In genomic region chr13:43434185-43434584, GRCh38 we compare ENCODE assay signal across 19 cellular contexts.
DNase-seq lines count a peak whose midpoint lies in the region; ATAC-seq and TF ChIP-seq lines count a peak whose summit lies in the region.
"Had no signal": no experiment of that assay in that cellular context is flagged by ENCODE, and none has a peak within 500 bp of the region (broad histone marks: within the 10 kb centered on the region; RNA-seq: fewer than 3 reads in every experiment).

No MANE protein-coding gene starts in this region.

- intact Hi-C loops in PC-3 (cut with micrococcal nuclease) (loop anchor here (10.0 kb wide), 1 partner anchor 91 kb away; no protein-coding TSS in a partner anchor), heart right ventricle (cut with DNase I) (no loop called here), gastrocnemius medialis (cut with DNase I; ENCODE audit: low total_unique reads) (loop anchor here (5.0 to 10.0 kb wide), 3 partner anchors 129 to 351 kb away; partner anchors contain the start of gene ENOX1)

- no peak overlapping the region for H3K4me3 ChIP-seq in PC-3 (ENCODE audit: low read length)
- no peak overlapping the region for H3K4me3 ChIP-seq in heart right ventricle
- H3K4me3 ChIP-seq in gastrocnemius medialis = no peak overlapping the region
- H3K4me3 ChIP-seq: A549, GM12878, HAP-1, SK-N-MC had no signal

- H3K36me3 ChIP-seq in PC-3 (ENCODE audit: low read depth, low read length) (no peaks in the 10 kb centered on the region), heart right ventricle (no peaks in the 10 kb centered on the region), gastrocnemius medialis (no peaks in the 10 kb centered on the region)
- H3K36me3 ChIP-seq: HAP-1 had no signal

- CTCF ChIA-PET in PC-3 (lab: Charles Lee) = interaction anchor here (0.6 kb wide), 1 partner anchor 34 kb away, joined by 5 read pairs; no protein-coding TSS in a partner anchor

- no peak for TF ChIP-seq POLR2A in gastrocnemius medialis (IDR thresholded peaks at IDR 0.05)

- in situ Hi-C loops in gastrocnemius medialis (cut with MboI; ENCODE audit: low sequenced_read_pairs in 4 of 4) = loop anchor here in 1 of 4 donors (10.0 kb wide), 1 partner anchor 99 kb away; no protein-coding TSS in a partner anchor

- H3K27ac ChIP-seq in PC-3 (ENCODE audit: low read length) (peak overlapping the region; percentile 8; the same call in 1 of the 2 replicates), heart right ventricle (peak overlapping the region in 4 of 10 donors; percentile 3 to 33 (median 21)), gastrocnemius medialis (peak overlapping the region; percentile 69 to 83 (median 79))
- H3K27ac ChIP-seq: A549, SK-N-MC had no signal

- no peaks in the 10 kb centered on the region for H3K9me2 ChIP-seq in PC-3 (replicated peaks; ENCODE audit: low read length)

- no peak for TF ChIP-seq CTCF in PC-3 (conservative IDR thresholded peaks at IDR 0.05; ENCODE audit: low read depth, low read length)
- no peak for TF ChIP-seq CTCF in heart right ventricle (IDR thresholded peaks at IDR 0.05)
- TF ChIP-seq CTCF in gastrocnemius medialis (IDR thresholded peaks at IDR 0.05 in 4 of 5, conservative IDR thresholded peaks at IDR 0.05 in 1 of 5) = no peak

- H3K9me3 ChIP-seq in PC-3 (ENCODE audit: low read length) (no peaks in the 10 kb centered on the region), heart right ventricle (no peaks in the 10 kb centered on the region), gastrocnemius medialis (no peaks in the 10 kb centered on the region)
- H3K9me3 ChIP-seq: A549, HAP-1 had no signal

- no peaks in the 10 kb centered on the region for H4K20me1 ChIP-seq in PC-3 (ENCODE audit: low read length)

- H3K4me2 ChIP-seq in PC-3 (ENCODE audit: low read length) = no peak overlapping the region
- H3K4me2 ChIP-seq: A549 had no signal

- DNase-seq in CD1c-positive myeloid dendritic cell (ENCODE audit: extremely low spot score) (peak; percentile 35), PC-3 (no peak), heart right ventricle (peak in 1 of 2 donors; percentile 13), gastrocnemius medialis (peak; percentile 17 to 64)
- DNase-seq in stimulated activated naive CD8-positive, alpha-beta T cell treated with anti-CD3 and anti-CD28 coated beads, Interleukin-15, Interleukin-2, amounts not matched to agents 100 U/mL and 50 U/mL, for 24 hours = no peak
- DNase-seq: DMS79 treated with DMSO at 0.1 percent for 48 hours, KG1, MV-4-11, NCI-H1105 treated with DMSO at 0.1 percent for 48 hours, NCI-H2081, NCI-H446, NCI-H526, SHP77 had no signal

- H3K27me3 ChIP-seq in PC-3 (ENCODE audit: low read length) = no peaks in the 10 kb centered on the region
- H3K27me3 ChIP-seq in heart right ventricle = no peaks in the 10 kb centered on the region
- H3K27me3 ChIP-seq in gastrocnemius medialis = no peaks in the 10 kb centered on the region

- no peak overlapping the region for H2AFZ ChIP-seq in PC-3 (ENCODE audit: low read length)

- H3K4me1 ChIP-seq in PC-3 (ENCODE audit: insufficient read depth, low read length) = peaks cover 12% of the 10 kb centered on the region
- H3K4me1 ChIP-seq in heart right ventricle = peaks cover 0 to 28% (median 9%) of the 10 kb centered on the region in 9 donors
- H3K4me1 ChIP-seq in gastrocnemius medialis = peaks cover 36% of the 10 kb centered on the region in 2 donors
- H3K4me1 ChIP-seq: A549, HAP-1 had no signal

- no peaks in the 10 kb centered on the region for H3F3A ChIP-seq in PC-3 (ENCODE audit: low read length, unreplicated experiment)

- ATAC-seq in PC-3 (no peak), heart right ventricle (peak; percentile 44 to 82 (median 71)), gastrocnemius medialis (peak; percentile 32 to 61), HG03039 (IDR thresholded peaks at IDR 0.05; ENCODE audit: unreplicated experiment) (no peak), GM21515 (IDR thresholded peaks at IDR 0.05; ENCODE audit: unreplicated experiment) (no peak)
- ATAC-seq in stimulated activated naive CD8-positive, alpha-beta T cell treated with anti-CD3 and anti-CD28 coated beads, Interleukin-15, Interleukin-2, amounts not matched to agents 100 U/mL and 50 U/mL, for 24 hours = no peak
- ATAC-seq: A549, GM12878 had no signal

- H3K9ac ChIP-seq in PC-3 (ENCODE audit: low read length) = no peak overlapping the region

- BruUV-seq in PC-3 (replicated peaks; lab: Mats Ljungman, UMichigan) = no TSS peak

- POLR2A ChIA-PET in PC-3 (lab: Charles Lee; ENCODE audit: unreplicated experiment) = no interaction called here

- H3K79me2 ChIP-seq in PC-3 (ENCODE audit: low read length) = no peaks in the 10 kb centered on the region

- 79 to 87% methylated on average over 3 of the region's 3 CpGs for WGBS in heart right ventricle, 2 donors

Comparison
In these comparisons a context has a peak if more than half of its experiments do, and no peak if none do; other contexts are left out.
1. DNase-seq: peak in CD1c-positive myeloid dendritic cell (single experiment) and gastrocnemius medialis (2 of 2); none in PC-3 (single experiment) and stimulated activated naive CD8-positive, alpha-beta T cell treated with anti-CD3 and anti-CD28 coated beads, Interleukin-15, Interleukin-2, amounts not matched to agents 100 U/mL and 50 U/mL, for 24 hours (single experiment).
2. ATAC-seq: peak in heart right ventricle (8 of 8) and gastrocnemius medialis (2 of 2); none in PC-3 (single experiment), HG03039 (single experiment), GM21515 (single experiment) and stimulated activated naive CD8-positive, alpha-beta T cell treated with anti-CD3 and anti-CD28 coated beads, Interleukin-15, Interleukin-2, amounts not matched to agents 100 U/mL and 50 U/mL, for 24 hours (single experiment).
3. intact Hi-C loops: an anchor here in PC-3 (10.0 kb wide) and gastrocnemius medialis (5.0 to 10.0 kb wide); none called in heart right ventricle.